Comparison of ENCODE assay signal across 13 cellular contexts in genomic region chr17:48722924-48723554, GRCh38. TPM values are rescaled to one million over a fixed set of nuclear protein-coding genes. Genes with fewer than 3 reads are reported as not detected.
DNase-seq lines count a peak whose midpoint lies in the region; ATAC-seq and TF ChIP-seq lines count a peak whose summit lies in the region.
"Had no signal": no experiment of that assay in that cellular context is flagged by ENCODE, and none has a peak within 500 bp of the region (broad histone marks: within the 10 kb centered on the region; RNA-seq: fewer than 3 reads in every experiment).

PRAC2 (plus strand) TSS chr17:48723185; CDS start chr17:48724411, 1,226 bp downstream.

- peak within 1 kb of the TSS; percentile 65 for H3K9ac ChIP-seq in HUES6 (ENCODE audit: low read length)

- TF ChIP-seq CTCF in C4-2B (conservative IDR thresholded peaks at IDR 0.05): no peak
- TF ChIP-seq CTCF in mucosa of descending colon (IDR thresholded peaks at IDR 0.05): no peak

- peaks cover 100% of the 10 kb centered on the region for H3K27me3 ChIP-seq in HUES6 (ENCODE audit: control insufficient read depth, insufficient read depth, low read length)

- DNase-seq in activated naive CD8-positive, alpha-beta T cell treated with anti-CD3 and anti-CD28 coated beads, Interleukin-2, amount 50 U/mL, for 24 hours: no peak
- DNase-seq in mucosa of descending colon (peak; percentile 70 to 74 (median 73)), NCI-H226 (no peak), ecto neural progenitor cell (ENCODE audit: low spot score) (no peak)
- DNase-seq: DMS79; dorsolateral prefrontal cortex; kidney; stimulated activated CD4-positive, alpha-beta T cell treated with anti-CD3 and anti-CD28 coated beads, Interleukin-12 subunit alpha, Interleukin-12 subunit beta, amount 100 ng/mL, for 4 hours; testis had no signal

- H3K9me3 ChIP-seq in HUES6 (ENCODE audit: control insufficient read depth, insufficient read depth, low read depth, low read length) (no peaks in the 10 kb centered on the region), mucosa of descending colon (no peaks in the 10 kb centered on the region)
- H3K9me3 ChIP-seq: testis had no signal

- H3K36me3 ChIP-seq in HUES6 (ENCODE audit: control insufficient read depth, insufficient read depth, low read length) (no peaks in the 10 kb centered on the region), mucosa of descending colon (ENCODE audit: low read depth) (no peaks in the 10 kb centered on the region)

- H3K4me1 ChIP-seq in HUES6 (ENCODE audit: control insufficient read depth, insufficient read depth, low read length) (peaks cover 36% of the 10 kb centered on the region), mucosa of descending colon (ENCODE audit: low read depth) (peaks cover 17% of the 10 kb centered on the region)

- H3K4me1 Mint-ChIP-seq in activated naive CD8-positive, alpha-beta T cell treated with anti-CD3 and anti-CD28 coated beads, Interleukin-2, amount 50 U/mL, for 24 hours: peaks cover 36% of the 10 kb centered on the region

- H3K27me3 Mint-ChIP-seq in activated naive CD8-positive, alpha-beta T cell treated with anti-CD3 and anti-CD28 coated beads, Interleukin-2, amount 50 U/mL, for 24 hours: peaks cover 95% of the 10 kb centered on the region

- H3K27ac ChIP-seq in C4-2B (peak within 1 kb of the TSS; percentile 98), HUES6 (ENCODE audit: low read depth, low read length) (no peak within 1 kb of the TSS; the same call in 1 of the 2 replicates)
- H3K27ac ChIP-seq: dorsolateral prefrontal cortex, testis had no signal

- intact Hi-C loops in mucosa of descending colon (cut with DNase I, micrococcal nuclease): loop anchor here (5.0 kb wide), 2 partner anchors 69 to 79 kb away; no protein-coding TSS in a partner anchor

- H3K27ac Mint-ChIP-seq in activated naive CD8-positive, alpha-beta T cell treated with anti-CD3 and anti-CD28 coated beads, Interleukin-2, amount 50 U/mL, for 24 hours: no peak within 1 kb of the TSS

- H3K4me3 ChIP-seq in HUES6 (ENCODE audit: low read depth, low read length) (peak within 1 kb of the TSS; percentile 59), mucosa of descending colon (peak within 1 kb of the TSS; percentile 48)

- H3K9me3 Mint-ChIP-seq in activated naive CD8-positive, alpha-beta T cell treated with anti-CD3 and anti-CD28 coated beads, Interleukin-2, amount 50 U/mL, for 24 hours: peaks cover 4% of the 10 kb centered on the region

- no peaks in the 10 kb centered on the region for H3K36me3 Mint-ChIP-seq in activated naive CD8-positive, alpha-beta T cell treated with anti-CD3 and anti-CD28 coated beads, Interleukin-2, amount 50 U/mL, for 24 hours (ENCODE audit: low read depth)

- no peak for ATAC-seq in activated naive CD8-positive, alpha-beta T cell treated with anti-CD3 and anti-CD28 coated beads, Interleukin-2, amount 50 U/mL, for 24 hours
- ATAC-seq in mucosa of descending colon (peak; percentile 29), HG02610 (IDR thresholded peaks at IDR 0.05; ENCODE audit: unreplicated experiment) (no peak), GM19395 (IDR thresholded peaks at IDR 0.05; ENCODE audit: unreplicated experiment) (no peak)

- H3K4me3 Mint-ChIP-seq in activated naive CD8-positive, alpha-beta T cell treated with anti-CD3 and anti-CD28 coated beads, Interleukin-2, amount 50 U/mL, for 24 hours: peak within 1 kb of the TSS; percentile 42

RNA-seq across cellular contexts. Expression of gene PRAC2, which starts in this region (rescaled TPM):
- total RNA-seq in mucosa of descending colon: 10 to 100 TPM in 2 of 3 donors, 1 to 10 TPM in 1; 6.6 to 24.0 (median 12.4) TPM
- total RNA-seq: dorsolateral prefrontal cortex, kidney had no signal

Comparison
In these comparisons a context has a peak if more than half of its experiments do, and no peak if none do; other contexts are left out.
1. DNase-seq: peak in mucosa of descending colon (3 of 3); none in activated naive CD8-positive, alpha-beta T cell treated with anti-CD3 and anti-CD28 coated beads, Interleukin-2, amount 50 U/mL, for 24 hours (single experiment), NCI-H226 (single experiment) and ecto neural progenitor cell (single experiment).